Comparison of ENCODE assay signal across 8 cellular contexts in genomic region chr12:13097526-13097925, GRCh38. TPM values are rescaled to one million over a fixed set of nuclear protein-coding genes. Genes with fewer than 3 reads are reported as not detected.
A peak's percentile ranks its signal among the peaks of the same experiment; 100 is the strongest.
DNase-seq lines count a peak whose midpoint lies in the region; ATAC-seq and TF ChIP-seq lines count a peak whose summit lies in the region.

No MANE protein-coding gene starts in this region.

- H3K27me3 ChIP-seq in lower lobe of right lung (ENCODE audit: low read depth) (no peaks in the 10 kb centered on the region), upper lobe of right lung (no peaks in the 10 kb centered on the region)

- DNase-seq in activated T-cell treated with anti-CD3 and anti-CD28 coated beads, Interleukin-2, amount 50 U/mL, for 72 hours = no peak
- DNase-seq in activated T-cell treated with anti-CD3 and anti-CD28 coated beads for 4 hours = no peak
- DNase-seq in activated naive CD8-positive, alpha-beta T cell treated with anti-CD3 and anti-CD28 coated beads, Interleukin-2, amount 50 U/mL, for 24 hours = no peak
- DNase-seq in lower lobe of right lung = peak; percentile 58
- no peak for DNase-seq in upper lobe of right lung
- DNase-seq in erythroblast (lab: John Stamatoyannopoulos, UW) = no peak
- DNase-seq in mucosa of gallbladder (ENCODE audit: low spot score) = no peak
- no peak for DNase-seq in stimulated activated CD4-positive, alpha-beta T cell treated with anti-CD3 and anti-CD28 coated beads, Interleukin-2, amount 100 ng/mL, for 48 hours

- no peaks in the 10 kb centered on the region for H3K36me3 Mint-ChIP-seq in activated T-cell treated with anti-CD3 and anti-CD28 coated beads, Interleukin-2, amount 50 U/mL, for 72 hours (ENCODE audit: insufficient read depth in 2 of 2)
- no peaks in the 10 kb centered on the region for H3K36me3 Mint-ChIP-seq in activated naive CD8-positive, alpha-beta T cell treated with anti-CD3 and anti-CD28 coated beads, Interleukin-2, amount 50 U/mL, for 24 hours (ENCODE audit: low read depth)

- H3K36me3 ChIP-seq in lower lobe of right lung (no peaks in the 10 kb centered on the region), upper lobe of right lung (no peaks in the 10 kb centered on the region)

- intact Hi-C loops in lower lobe of right lung (cut with DNase I) (loop anchor here (5.0 kb wide), 1 partner anchor 115 kb away; no protein-coding TSS in a partner anchor), upper lobe of right lung (cut with DNase I) (loop anchor here (10.0 kb wide), 1 partner anchor 117 kb away; no protein-coding TSS in a partner anchor)

- H3K4me1 ChIP-seq in lower lobe of right lung = peaks cover 67% of the 10 kb centered on the region
- H3K4me1 ChIP-seq in upper lobe of right lung = peaks cover 63% of the 10 kb centered on the region

- H3K9me3 ChIP-seq in lower lobe of right lung = no peaks in the 10 kb centered on the region
- no peaks in the 10 kb centered on the region for H3K9me3 ChIP-seq in upper lobe of right lung

- peaks cover 45% of the 10 kb centered on the region for H3K4me1 Mint-ChIP-seq in activated T-cell treated with anti-CD3 and anti-CD28 coated beads, Interleukin-2, amount 50 U/mL, for 72 hours (ENCODE audit: low read depth)
- peaks cover 50% of the 10 kb centered on the region for H3K4me1 Mint-ChIP-seq in activated naive CD8-positive, alpha-beta T cell treated with anti-CD3 and anti-CD28 coated beads, Interleukin-2, amount 50 U/mL, for 24 hours

- no peak for TF ChIP-seq CTCF in lower lobe of right lung (IDR thresholded peaks at IDR 0.05)
- TF ChIP-seq CTCF in upper lobe of right lung (IDR thresholded peaks at IDR 0.05) = no peak

- TF ChIP-seq POLR2A in erythroblast (IDR thresholded peaks at IDR 0.05; ENCODE audit: low read length) = no peak

- H3K4me3 ChIP-seq in lower lobe of right lung = peak overlapping the region; percentile 33
- peak overlapping the region; percentile 38 for H3K4me3 ChIP-seq in upper lobe of right lung

- peak overlapping the region; percentile 41 to 77 for H3K4me3 Mint-ChIP-seq in activated T-cell treated with anti-CD3 and anti-CD28 coated beads, Interleukin-2, amount 50 U/mL, for 72 hours
- peak overlapping the region; percentile 50 for H3K4me3 Mint-ChIP-seq in activated naive CD8-positive, alpha-beta T cell treated with anti-CD3 and anti-CD28 coated beads, Interleukin-2, amount 50 U/mL, for 24 hours

- peak overlapping the region; percentile 27 for H3K27ac Mint-ChIP-seq in activated T-cell treated with anti-CD3 and anti-CD28 coated beads, Interleukin-2, amount 50 U/mL, for 72 hours
- peak overlapping the region; percentile 83 for H3K27ac Mint-ChIP-seq in activated naive CD8-positive, alpha-beta T cell treated with anti-CD3 and anti-CD28 coated beads, Interleukin-2, amount 50 U/mL, for 24 hours

- ATAC-seq in activated T-cell treated with anti-CD3 and anti-CD28 coated beads, Interleukin-2, amount 50 U/mL, for 72 hours (replicated peaks in 1 of 2) = no peak
- ATAC-seq in activated naive CD8-positive, alpha-beta T cell treated with anti-CD3 and anti-CD28 coated beads, Interleukin-2, amount 50 U/mL, for 24 hours = no peak
- ATAC-seq in lower lobe of right lung (no peak), upper lobe of right lung (no peak)

- H3K9me3 Mint-ChIP-seq in activated T-cell treated with anti-CD3 and anti-CD28 coated beads, Interleukin-2, amount 50 U/mL, for 72 hours = no peaks in the 10 kb centered on the region
- H3K9me3 Mint-ChIP-seq in activated naive CD8-positive, alpha-beta T cell treated with anti-CD3 and anti-CD28 coated beads, Interleukin-2, amount 50 U/mL, for 24 hours = no peaks in the 10 kb centered on the region

- H3K27me3 Mint-ChIP-seq in activated T-cell treated with anti-CD3 and anti-CD28 coated beads, Interleukin-2, amount 50 U/mL, for 72 hours (ENCODE audit: low read depth) = no peaks in the 10 kb centered on the region
- no peaks in the 10 kb centered on the region for H3K27me3 Mint-ChIP-seq in activated naive CD8-positive, alpha-beta T cell treated with anti-CD3 and anti-CD28 coated beads, Interleukin-2, amount 50 U/mL, for 24 hours

- peak overlapping the region; percentile 95 for H3K27ac ChIP-seq in lower lobe of right lung
- peak overlapping the region; percentile 99 for H3K27ac ChIP-seq in upper lobe of right lung

RNA-seq across cellular contexts. Expression of gene GSG1, which starts 5.9 kb away (rescaled TPM):
- not detected for total RNA-seq in activated T-cell treated with anti-CD3 and anti-CD28 coated beads, Interleukin-2, amount 50 U/mL, for 72 hours
- not detected for total RNA-seq in lower lobe of right lung
- not detected for total RNA-seq in upper lobe of right lung
- 0.83 TPM for total RNA-seq in mucosa of gallbladder

RNA-seq across cellular contexts. Expression of gene FAM234B, which starts 53.3 kb away (rescaled TPM):
- total RNA-seq in activated T-cell treated with anti-CD3 and anti-CD28 coated beads, Interleukin-2, amount 50 U/mL, for 72 hours = 1 to 10 TPM; 6.6 to 7.8 TPM
- total RNA-seq in lower lobe of right lung (7.5 TPM), upper lobe of right lung (9.6 TPM), mucosa of gallbladder (6.6 TPM)
